In genomic region chr2:68978098-68978497, GRCh38 we compare ENCODE assay signal across 19 cellular contexts. TPM values are rescaled to one million over a fixed set of nuclear protein-coding genes. Genes with fewer than 3 reads are reported as not detected.
DNase-seq lines count a peak whose midpoint lies in the region; ATAC-seq and TF ChIP-seq lines count a peak whose summit lies in the region.
"Had no signal": no experiment of that assay in that cellular context is flagged by ENCODE, and none has a peak within 500 bp of the region (broad histone marks: within the 10 kb centered on the region; RNA-seq: fewer than 3 reads in every experiment).

No MANE protein-coding gene starts in this region.

- H3K4me3 Mint-ChIP-seq in activated CD8-positive, alpha-beta T cell treated with anti-CD3 and anti-CD28 coated beads for 36 hours = no peak overlapping the region
- H3K4me3 Mint-ChIP-seq in activated CD8-positive, alpha-beta T cell treated with anti-CD3 and anti-CD28 coated beads, Interleukin-2, amount 10 ng/mL, durations not matched to agents 7 days and 5 days = no peak overlapping the region
- H3K4me3 Mint-ChIP-seq in WTC11 = no peak overlapping the region
- H3K4me3 Mint-ChIP-seq: B cell; CD4-positive, alpha-beta T cell; CD8-positive, alpha-beta T cell had no signal

- no peaks in the 10 kb centered on the region for H3K36me3 ChIP-seq in HEK293 (ENCODE audit: control insufficient read depth in 2 of 2, insufficient read depth in 1 of 2, low read length in 2 of 2)
- H3K36me3 ChIP-seq: BLaER1 treated with 17β-estradiol and CSF1 and Interleukin-3, amounts not matched to agents 10 nM and 100 nM had no signal

- POLR2A ChIA-PET in activated CD8-positive, alpha-beta T cell treated with anti-CD3 and anti-CD28 coated beads for 36 hours (lab: Charles Lee) = no interaction called here
- POLR2A ChIA-PET in activated CD8-positive, alpha-beta T cell treated with anti-CD3 and anti-CD28 coated beads, Interleukin-2, amount 10 ng/mL, durations not matched to agents 7 days and 5 days (lab: Charles Lee) = no interaction called here
- POLR2A ChIA-PET in HEK293 (lab: Yijun Ruan, JAX) = no interaction called here
- POLR2A ChIA-PET in WTC11 (lab: Charles Lee) = no interaction called here
- POLR2A ChIA-PET in RWPE1 (lab: Yijun Ruan, JAX; ENCODE audit: low non-redundant PET) = no interaction called here

- no peaks in the 10 kb centered on the region for H3K36me3 Mint-ChIP-seq in activated CD8-positive, alpha-beta T cell treated with anti-CD3 and anti-CD28 coated beads for 36 hours (ENCODE audit: low read depth)
- no peaks in the 10 kb centered on the region for H3K36me3 Mint-ChIP-seq in activated CD8-positive, alpha-beta T cell treated with anti-CD3 and anti-CD28 coated beads, Interleukin-2, amount 10 ng/mL, durations not matched to agents 7 days and 5 days (ENCODE audit: low read depth)
- no peaks in the 10 kb centered on the region for H3K36me3 Mint-ChIP-seq in WTC11
- H3K36me3 Mint-ChIP-seq: CD8-positive, alpha-beta T cell had no signal

- H3K27me3 Mint-ChIP-seq in activated CD8-positive, alpha-beta T cell treated with anti-CD3 and anti-CD28 coated beads for 36 hours = peaks cover 22% of the 10 kb centered on the region
- H3K27me3 Mint-ChIP-seq in activated CD8-positive, alpha-beta T cell treated with anti-CD3 and anti-CD28 coated beads, Interleukin-2, amount 10 ng/mL, durations not matched to agents 7 days and 5 days (ENCODE audit: low read depth) = peaks cover 49% of the 10 kb centered on the region
- peaks cover 3% of the 10 kb centered on the region; the same call in 1 of the 2 replicates for H3K27me3 Mint-ChIP-seq in WTC11 (ENCODE audit: low read depth)

- intact Hi-C loops in activated CD8-positive, alpha-beta T cell treated with anti-CD3 and anti-CD28 coated beads for 36 hours (cut with micrococcal nuclease) = no loop called here

- ATAC-seq in activated CD8-positive, alpha-beta T cell treated with anti-CD3 and anti-CD28 coated beads for 36 hours = no peak
- no peak for ATAC-seq in activated CD8-positive, alpha-beta T cell treated with anti-CD3 and anti-CD28 coated beads, Interleukin-2, amount 10 ng/mL, durations not matched to agents 7 days and 5 days
- ATAC-seq in WTC11 = no peak
- ATAC-seq: CD8-positive, alpha-beta T cell had no signal

- peak; percentile 15 for TF ChIP-seq CTCF in activated CD8-positive, alpha-beta T cell treated with anti-CD3 and anti-CD28 coated beads for 36 hours (IDR thresholded peaks at IDR 0.05)
- TF ChIP-seq CTCF in HEK293 (tag by site-specific recombination; IDR thresholded peaks at IDR 0.05) (no peak), WTC11 (IDR thresholded peaks at IDR 0.05) (no peak), RWPE1 (conservative IDR thresholded peaks at IDR 0.05; ENCODE audit: low read depth) (no peak)

- H3K4me1 Mint-ChIP-seq in activated CD8-positive, alpha-beta T cell treated with anti-CD3 and anti-CD28 coated beads for 36 hours (ENCODE audit: low read depth) = no peaks in the 10 kb centered on the region
- H3K4me1 Mint-ChIP-seq in activated CD8-positive, alpha-beta T cell treated with anti-CD3 and anti-CD28 coated beads, Interleukin-2, amount 10 ng/mL, durations not matched to agents 7 days and 5 days (ENCODE audit: low read depth) = peaks cover 3% of the 10 kb centered on the region
- H3K4me1 Mint-ChIP-seq in WTC11 = no peaks in the 10 kb centered on the region
- H3K4me1 Mint-ChIP-seq: B cell had no signal

- no peak overlapping the region for H3K4me3 ChIP-seq in HEK293 (ENCODE audit: low read depth, low read length)
- H3K4me3 ChIP-seq: A549; BLaER1 treated with 17β-estradiol and CSF1 and Interleukin-3, amounts not matched to agents 10 nM and 100 nM had no signal

- H3K9me3 ChIP-seq in HEK293 (ENCODE audit: control insufficient read depth, insufficient read depth, low read depth, low read length) = no peaks in the 10 kb centered on the region
- H3K9me3 ChIP-seq: A549; BLaER1 treated with 17β-estradiol and CSF1 and Interleukin-3, amounts not matched to agents 10 nM and 100 nM; Caco-2 had no signal

- H3K27ac ChIP-seq in HEK293 (ENCODE audit: extremely low read depth, low read depth, low read length) (no peak overlapping the region), RWPE1 (no peak overlapping the region)
- H3K27ac ChIP-seq: 22Rv1; BLaER1 treated with 17β-estradiol and CSF1 and Interleukin-3, amounts not matched to agents 10 nM and 100 nM; C4-2B had no signal

- H3K27ac Mint-ChIP-seq in activated CD8-positive, alpha-beta T cell treated with anti-CD3 and anti-CD28 coated beads for 36 hours = no peak overlapping the region
- no peak overlapping the region for H3K27ac Mint-ChIP-seq in activated CD8-positive, alpha-beta T cell treated with anti-CD3 and anti-CD28 coated beads, Interleukin-2, amount 10 ng/mL, durations not matched to agents 7 days and 5 days
- H3K27ac Mint-ChIP-seq in WTC11 = no peak overlapping the region
- H3K27ac Mint-ChIP-seq: B cell; CD4-positive, alpha-beta T cell; CD8-positive, alpha-beta T cell had no signal

- no peaks in the 10 kb centered on the region for H3K9me3 Mint-ChIP-seq in activated CD8-positive, alpha-beta T cell treated with anti-CD3 and anti-CD28 coated beads for 36 hours
- H3K9me3 Mint-ChIP-seq in activated CD8-positive, alpha-beta T cell treated with anti-CD3 and anti-CD28 coated beads, Interleukin-2, amount 10 ng/mL, durations not matched to agents 7 days and 5 days (ENCODE audit: insufficient read depth) = no peaks in the 10 kb centered on the region
- H3K9me3 Mint-ChIP-seq in WTC11 = no peaks in the 10 kb centered on the region
- H3K9me3 Mint-ChIP-seq: CD4-positive, alpha-beta T cell; CD8-positive, alpha-beta T cell had no signal

- CTCF ChIA-PET in activated CD8-positive, alpha-beta T cell treated with anti-CD3 and anti-CD28 coated beads for 36 hours (lab: Charles Lee) = interaction anchor here (1.5 kb wide), 1 partner anchor 29 kb away, joined by 4 read pairs; no protein-coding TSS in a partner anchor
- CTCF ChIA-PET in activated CD8-positive, alpha-beta T cell treated with anti-CD3 and anti-CD28 coated beads, Interleukin-2, amount 10 ng/mL, durations not matched to agents 7 days and 5 days (lab: Charles Lee) = no interaction called here
- CTCF ChIA-PET in HEK293 (lab: Yijun Ruan, JAX) = no interaction called here
- CTCF ChIA-PET in WTC11 (lab: Charles Lee) = interaction anchor here (0.8 kb wide), 1 partner anchor 35 kb away, joined by 3 read pairs; no protein-coding TSS in a partner anchor
- CTCF ChIA-PET in RWPE1 (lab: Yijun Ruan, JAX) = no interaction called here

- DNase-seq in activated CD8-positive, alpha-beta T cell treated with anti-CD3 and anti-CD28 coated beads for 36 hours = no peak
- no peak for DNase-seq in activated CD8-positive, alpha-beta T cell treated with anti-CD3 and anti-CD28 coated beads, Interleukin-2, amount 10 ng/mL, durations not matched to agents 7 days and 5 days
- DNase-seq in WTC11 (ENCODE audit: low spot score) (no peak), NCI-H2107 treated with DMSO at 0.1 percent for 48 hours (lab: John Stamatoyannopoulos, UW; ENCODE audit: unreplicated experiment) (no peak), RWPE1 (ENCODE audit: low spot score) (no peak)
- DNase-seq: AML-193; Caco-2; Calu3; CD4-positive, alpha-beta T cell; CD8-positive, alpha-beta T cell; DMS79 treated with DMSO at 0.1 percent for 48 hours; GF-D8 had no signal

- no peaks in the 10 kb centered on the region for H3K4me1 ChIP-seq in HEK293 (ENCODE audit: control insufficient read depth, insufficient read depth, low read length)
- H3K4me1 ChIP-seq: BLaER1 treated with 17β-estradiol and CSF1 and Interleukin-3, amounts not matched to agents 10 nM and 100 nM; Caco-2 had no signal

TF ChIP-seq in HEK293, 187 proteins besides CTCF, POLR2A, EP300 and RAD21:
- TF ChIP-seq SP3 (tag by site-specific recombination; IDR thresholded peaks at IDR 0.05) (no peak), ZNF366 (tag by site-specific recombination; conservative IDR thresholded peaks at IDR 0.05) (peak; percentile 72)

TF ChIP-seq in WTC11, 78 proteins besides CTCF, POLR2A, EP300 and RAD21:
- TF ChIP-seq MLX (CRISPR knock-in tag; IDR thresholded peaks at IDR 0.05) = no peak
- TF ChIP-seq ZNF512 (CRISPR knock-in tag; IDR thresholded peaks at IDR 0.05; ENCODE audit: borderline replicate concordance) = 0 out of 2 replicates have a peak, but pooled peaks have one; percentile 61
TF ChIP-seq in WTC11: peak in this region for 1.

RNA-seq across cellular contexts. Expression of gene GKN1, which starts 3.7 kb away (rescaled TPM):
- total RNA-seq in activated CD8-positive, alpha-beta T cell treated with anti-CD3 and anti-CD28 coated beads for 36 hours = not detected
- not detected for total RNA-seq in activated CD8-positive, alpha-beta T cell treated with anti-CD3 and anti-CD28 coated beads, Interleukin-2, amount 10 ng/mL, durations not matched to agents 7 days and 5 days
- not detected in 3 replicates for total RNA-seq in WTC11 (2021)
- total RNA-seq: A172; B cell; Caco-2; Calu3; CD4-positive, alpha-beta T cell; CD8-positive, alpha-beta T cell had no signal

RNA-seq across cellular contexts. Expression of gene GKN2, which starts 25.4 kb away (rescaled TPM):
- not detected for total RNA-seq in activated CD8-positive, alpha-beta T cell treated with anti-CD3 and anti-CD28 coated beads for 36 hours
- total RNA-seq in activated CD8-positive, alpha-beta T cell treated with anti-CD3 and anti-CD28 coated beads, Interleukin-2, amount 10 ng/mL, durations not matched to agents 7 days and 5 days = not detected
- total RNA-seq in WTC11 (2021) = not detected in 3 replicates
- total RNA-seq: B cell; Caco-2; Calu3; CD4-positive, alpha-beta T cell; CD8-positive, alpha-beta T cell had no signal

RNA-seq across cellular contexts. Expression of gene ANTXR1, which starts 34.9 kb away (rescaled TPM):
- under 1 TPM; 0.05 to 0.09 TPM for total RNA-seq in activated CD8-positive, alpha-beta T cell treated with anti-CD3 and anti-CD28 coated beads for 36 hours
- under 1 TPM in 1 of 2 experiments, not detected in 1; 0.05 TPM for total RNA-seq in activated CD8-positive, alpha-beta T cell treated with anti-CD3 and anti-CD28 coated beads, Interleukin-2, amount 10 ng/mL, durations not matched to agents 7 days and 5 days
- 30.0 to 37.7 TPM (median 36.8 TPM) in 3 replicates for total RNA-seq in WTC11 (2021)
- total RNA-seq: B cell; CD4-positive, alpha-beta T cell; CD8-positive, alpha-beta T cell had no signal

Comparison
In these comparisons a context has a peak if more than half of its experiments do, and no peak if none do; other contexts are left out.
1. CTCF ChIA-PET loops: an anchor here in activated CD8-positive, alpha-beta T cell treated with anti-CD3 and anti-CD28 coated beads for 36 hours (1.5 kb wide) and WTC11 (0.8 kb wide); none called in activated CD8-positive, alpha-beta T cell treated with anti-CD3 and anti-CD28 coated beads, Interleukin-2, amount 10 ng/mL, durations not matched to agents 7 days and 5 days, HEK293 and RWPE1.
2. RNA of gene ANTXR1, which starts 34.9 kb away (total RNA-seq): 30.0 to 37.7 TPM in WTC11; 0.05 to 0.09 TPM in activated CD8-positive, alpha-beta T cell treated with anti-CD3 and anti-CD28 coated beads for 36 hours and 0.05 TPM in activated CD8-positive, alpha-beta T cell treated with anti-CD3 and anti-CD28 coated beads, Interleukin-2, amount 10 ng/mL, durations not matched to agents 7 days and 5 days; every median in the first group is over 10 times any median in the second.